Comparison of ENCODE assay signal across 8 cellular contexts in the genomic region with DNA sequence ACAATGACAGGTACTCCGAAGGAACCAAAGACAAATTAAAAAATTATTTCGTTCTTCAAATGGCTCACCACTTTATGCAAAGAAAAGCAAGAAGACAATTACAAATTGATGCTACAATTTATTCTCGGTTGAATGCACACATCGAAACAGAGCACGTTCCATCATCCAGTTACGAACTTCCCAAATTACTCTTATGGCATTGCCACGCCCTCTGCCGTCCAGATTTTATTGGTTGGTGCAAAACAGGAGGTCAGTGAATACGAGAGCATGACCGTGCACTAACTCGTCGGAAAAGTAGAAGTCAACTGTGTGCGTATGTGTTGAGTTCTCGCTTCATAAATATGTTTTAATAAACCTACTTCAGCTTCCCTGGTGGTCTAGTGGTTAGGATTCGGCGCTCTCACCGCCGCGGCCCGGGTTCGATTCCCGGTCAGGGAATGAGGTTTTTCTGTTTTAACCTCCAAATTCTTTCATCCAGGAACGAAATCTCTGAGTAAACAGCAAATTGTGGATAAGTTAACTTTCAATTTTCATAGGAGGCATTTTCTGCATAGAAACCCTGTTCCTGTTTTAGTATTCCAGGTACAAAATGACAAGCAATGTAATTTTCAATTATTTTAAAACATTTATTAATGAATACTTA. TPM values are rescaled to one million over a fixed set of nuclear protein-coding genes. Genes with fewer than 3 reads are reported as not detected.
A peak's percentile ranks its signal among the peaks of the same experiment; 100 is the strongest.
DNase-seq lines count a peak whose midpoint lies in the region; ATAC-seq and TF ChIP-seq lines count a peak whose summit lies in the region.

No MANE protein-coding gene starts in this region.

- peak overlapping the region; percentile 96 for H3K4me2 ChIP-seq in OCI-LY7 (ENCODE audit: low read length)

- DNase-seq in AG08396 (ENCODE audit: low spot score) (peak; percentile 75), OCI-LY7 (ENCODE audit: low spot score) (peak; percentile 84), activated T-cell treated with anti-CD3 and anti-CD28 coated beads for 4 hours (peak; percentile 71), erythroblast (lab: John Stamatoyannopoulos, UW) (peak; percentile 95 to 96), mucosa of gallbladder (ENCODE audit: low spot score) (peak; percentile 84)
- DNase-seq in stimulated activated CD8-positive, alpha-beta memory T cell treated with anti-CD3 and anti-CD28 coated beads, Interleukin-4, amount 100 ng/mL, for 1 hour (ENCODE audit: low read depth in 2 of 2, low spot score in 1 of 2): peak; percentile 44 to 53

- no peaks in the 10 kb centered on the region for H3K36me3 ChIP-seq in HUES48 (ENCODE audit: control insufficient read depth, insufficient read depth, low read length)
- H3K36me3 ChIP-seq in OCI-LY7 (ENCODE audit: insufficient read depth, low read length): no peaks in the 10 kb centered on the region

- peak overlapping the region; percentile 50 for H3K9ac ChIP-seq in HUES48 (ENCODE audit: low read depth, low read length)

- TF ChIP-seq CTCF in OCI-LY7 (conservative IDR thresholded peaks at IDR 0.05; ENCODE audit: low read length): 0 out of 2 replicates have a peak, but pooled peaks have one; percentile 26

- no TSS peak for BruUV-seq in OCI-LY7 (replicated peaks; lab: Mats Ljungman, UMichigan)

- H3K4me3 ChIP-seq in HUES48 (ENCODE audit: low read depth, low read length) (peak overlapping the region; percentile 92), OCI-LY7 (ENCODE audit: low read depth, low read length, poor library complexity, severe bottlenecking) (peak overlapping the region; percentile 98)

- intact Hi-C loops in OCI-LY7 (cut with micrococcal nuclease; ENCODE audit: unreplicated experiment): loop anchor here (1.0 to 10.0 kb wide), 8 partner anchors 29 to 1077 kb away; partner anchors contain the start of gene ZSCAN12

- H3K79me2 ChIP-seq in OCI-LY7 (ENCODE audit: insufficient read depth, low read depth, low read length): no peaks in the 10 kb centered on the region

- H3K9me3 ChIP-seq in HUES48 (ENCODE audit: control insufficient read depth, insufficient read depth, low read length) (no peaks in the 10 kb centered on the region), OCI-LY7 (ENCODE audit: low read length) (no peaks in the 10 kb centered on the region)

- ATAC-seq in GM19324 (IDR thresholded peaks at IDR 0.05; ENCODE audit: low FRiP score, unreplicated experiment): peak; percentile 49

- POLR2A ChIA-PET in OCI-LY7 (lab: Charles Lee): interaction anchor here (0.6 to 2.1 kb wide), 6 partner anchors 18 to 143 kb away, joined by 3 to 6 read pairs (median 4); partner anchors contain the start of gene TRIM27

- H3K27me3 ChIP-seq in HUES48 (ENCODE audit: control insufficient read depth, insufficient read depth, low read length): peaks cover 24% of the 10 kb centered on the region

- H4K20me1 ChIP-seq in OCI-LY7 (ENCODE audit: insufficient read depth, low read length): no peaks in the 10 kb centered on the region

- TF ChIP-seq POLR2A in erythroblast (IDR thresholded peaks at IDR 0.05; ENCODE audit: low read length): no peak

- peak overlapping the region; percentile 71; the same call in 1 of the 2 replicates for H2AFZ ChIP-seq in OCI-LY7 (ENCODE audit: low read length)

- no peak overlapping the region for H3K27ac ChIP-seq in HUES48 (ENCODE audit: low read depth, low read length)
- peak overlapping the region; percentile 37 for H3K27ac ChIP-seq in OCI-LY7 (ENCODE audit: low read depth, low read length, poor library complexity, severe bottlenecking)

- no peaks in the 10 kb centered on the region for H3K9me2 ChIP-seq in OCI-LY7 (ENCODE audit: insufficient read depth, low read length)

- CTCF ChIA-PET in OCI-LY7 (lab: Charles Lee; ENCODE audit: unreplicated experiment): interaction anchor here (0.6 kb wide), 1 partner anchor 107 kb away, joined by 3 read pairs; no protein-coding TSS in a partner anchor

- H3K4me1 ChIP-seq in HUES48 (ENCODE audit: control insufficient read depth, insufficient read depth, low read length) (peaks cover 22% of the 10 kb centered on the region), OCI-LY7 (ENCODE audit: insufficient read depth, low read length, poor library complexity, severe bottlenecking) (peaks cover 22% of the 10 kb centered on the region)

RNA-seq across cellular contexts. Expression of gene ZNF311, which starts 23.2 kb away (rescaled TPM):
- not detected in 2 replicates for total RNA-seq in OCI-LY7 (2014; rRNA removed; shearing (Covaris generic))
- not detected in 2 replicates for total RNA-seq in OCI-LY7 (2022)
- 2.8 TPM for total RNA-seq in mucosa of gallbladder

RNA-seq across cellular contexts. Expression of gene TRIM27, which starts 58.2 kb away (rescaled TPM):
- 126 and 130 TPM in 2 replicates for total RNA-seq in OCI-LY7 (2014; rRNA removed; shearing (Covaris generic))
- total RNA-seq in OCI-LY7 (2022): 112 and 116 TPM in 2 replicates
- total RNA-seq in mucosa of gallbladder: 42.4 TPM
